ENCODE assay signal across 23 cellular contexts in the genomic region with DNA sequence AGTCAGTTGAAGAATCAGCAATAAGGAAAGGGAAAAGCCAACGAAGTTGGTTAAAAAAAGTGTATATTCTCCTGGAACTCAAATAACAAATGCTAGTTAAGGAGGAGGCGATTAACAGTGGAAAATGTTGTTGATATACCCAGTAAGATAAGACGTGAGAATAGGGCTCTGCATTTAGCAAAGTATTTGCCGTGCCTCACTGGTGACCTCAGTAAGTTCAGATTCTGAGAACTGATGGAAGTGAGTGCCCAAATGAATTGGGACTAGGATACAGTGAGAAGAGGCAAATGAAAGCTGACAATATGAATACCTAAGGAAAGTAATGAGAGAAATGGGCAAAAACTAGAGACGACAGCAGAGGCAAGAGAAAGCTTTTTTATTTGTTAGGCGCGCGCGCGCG. TPM values are rescaled to one million over a fixed set of nuclear protein-coding genes. Genes with fewer than 3 reads are reported as not detected.
"Had no signal": no experiment of that assay in that cellular context is flagged by ENCODE, and none has a peak within 500 bp of the region (broad histone marks: within the 10 kb centered on the region; RNA-seq: fewer than 3 reads in every experiment).

No MANE protein-coding gene starts in this region.

- H3K9me3 ChIP-seq: adrenal gland, MG63 had no signal

- DNase-seq: activated CD4-positive, alpha-beta memory T cell treated with anti-CD3 and anti-CD28 coated beads, Interleukin-2, amount 10 ng/mL, durations not matched to agents 7 days and 5 days; activated CD4-positive, alpha-beta T cell treated with anti-CD3 and anti-CD28 coated beads for 36 hours; activated CD4-positive, alpha-beta T cell treated with anti-CD3 and anti-CD28 coated beads, Interleukin-2, amount 50 U/mL, for 1 hour; activated CD8-positive, alpha-beta memory T cell treated with anti-CD3 and anti-CD28 coated beads, Interleukin-2, amount 50 U/mL, for 4 hours; activated naive CD4-positive, alpha-beta T cell treated with anti-CD3 and anti-CD28 coated beads, Interleukin-2, amount 50 U/mL, for 16 hours; activated naive CD8-positive, alpha-beta T cell treated with anti-CD3 and anti-CD28 coated beads, Interleukin-2, amount 10 ng/mL, durations not matched to agents 7 days and 5 days; adrenal gland; anterior cingulate cortex; MG63; MV-4-11; NCI-H1092 treated with DMSO at 0.1 percent for 48 hours; NCI-H1417 treated with DMSO at 0.1 percent for 48 hours; NCI-H1694; NCI-H2029 treated with DMSO at 0.1 percent for 48 hours; NCI-H345; NCI-H510A; NCI-H69; PC-3; SIG-M5; T-helper 1 cell; WERI-Rb-1 had no signal

- H3K27ac Mint-ChIP-seq: activated CD4-positive, alpha-beta memory T cell treated with anti-CD3 and anti-CD28 coated beads, Interleukin-2, amount 10 ng/mL, durations not matched to agents 7 days and 5 days; activated CD4-positive, alpha-beta T cell treated with anti-CD3 and anti-CD28 coated beads for 36 hours; activated naive CD8-positive, alpha-beta T cell treated with anti-CD3 and anti-CD28 coated beads, Interleukin-2, amount 10 ng/mL, durations not matched to agents 7 days and 5 days had no signal

- ATAC-seq: activated CD4-positive, alpha-beta T cell treated with anti-CD3 and anti-CD28 coated beads for 36 hours; PC-3 had no signal

- H3K27me3 Mint-ChIP-seq: activated CD4-positive, alpha-beta memory T cell treated with anti-CD3 and anti-CD28 coated beads, Interleukin-2, amount 10 ng/mL, durations not matched to agents 7 days and 5 days; activated CD4-positive, alpha-beta T cell treated with anti-CD3 and anti-CD28 coated beads for 36 hours; activated naive CD8-positive, alpha-beta T cell treated with anti-CD3 and anti-CD28 coated beads, Interleukin-2, amount 10 ng/mL, durations not matched to agents 7 days and 5 days had no signal

- H3K4me1 ChIP-seq: adrenal gland had no signal

- H3K4me3 Mint-ChIP-seq: activated CD4-positive, alpha-beta memory T cell treated with anti-CD3 and anti-CD28 coated beads, Interleukin-2, amount 10 ng/mL, durations not matched to agents 7 days and 5 days; activated CD4-positive, alpha-beta T cell treated with anti-CD3 and anti-CD28 coated beads for 36 hours; activated naive CD8-positive, alpha-beta T cell treated with anti-CD3 and anti-CD28 coated beads, Interleukin-2, amount 10 ng/mL, durations not matched to agents 7 days and 5 days had no signal

- H3K4me1 Mint-ChIP-seq: activated CD4-positive, alpha-beta memory T cell treated with anti-CD3 and anti-CD28 coated beads, Interleukin-2, amount 10 ng/mL, durations not matched to agents 7 days and 5 days; activated CD4-positive, alpha-beta T cell treated with anti-CD3 and anti-CD28 coated beads for 36 hours; activated naive CD8-positive, alpha-beta T cell treated with anti-CD3 and anti-CD28 coated beads, Interleukin-2, amount 10 ng/mL, durations not matched to agents 7 days and 5 days had no signal

- H3K27me3 ChIP-seq: adrenal gland, MG63 had no signal

- H3K4me3 ChIP-seq: adrenal gland, MG63 had no signal

- H3K36me3 Mint-ChIP-seq: activated naive CD8-positive, alpha-beta T cell treated with anti-CD3 and anti-CD28 coated beads, Interleukin-2, amount 10 ng/mL, durations not matched to agents 7 days and 5 days had no signal

- H3K36me3 ChIP-seq: adrenal gland, MG63, WERI-Rb-1 had no signal

- H3K27ac ChIP-seq: adrenal gland, WERI-Rb-1 had no signal

RNA-seq across cellular contexts. Expression of a gene that starts 3.5 kb away (rescaled TPM):
- total RNA-seq: activated CD4-positive, alpha-beta memory T cell treated with anti-CD3 and anti-CD28 coated beads, Interleukin-2, amount 10 ng/mL, durations not matched to agents 7 days and 5 days; activated CD4-positive, alpha-beta T cell treated with anti-CD3 and anti-CD28 coated beads for 36 hours; activated CD8-positive, alpha-beta memory T cell treated with anti-CD3 and anti-CD28 coated beads for 36 hours; activated naive CD8-positive, alpha-beta T cell treated with anti-CD3 and anti-CD28 coated beads, Interleukin-2, amount 10 ng/mL, durations not matched to agents 7 days and 5 days; PC-3; T-helper 2 cell treated with Interferon-gamma antibody and Interleukin-4, amounts not matched to agents 100 ng/mL and 5 ng/mL, for 36 hours had no signal
